In the genomic region with DNA sequence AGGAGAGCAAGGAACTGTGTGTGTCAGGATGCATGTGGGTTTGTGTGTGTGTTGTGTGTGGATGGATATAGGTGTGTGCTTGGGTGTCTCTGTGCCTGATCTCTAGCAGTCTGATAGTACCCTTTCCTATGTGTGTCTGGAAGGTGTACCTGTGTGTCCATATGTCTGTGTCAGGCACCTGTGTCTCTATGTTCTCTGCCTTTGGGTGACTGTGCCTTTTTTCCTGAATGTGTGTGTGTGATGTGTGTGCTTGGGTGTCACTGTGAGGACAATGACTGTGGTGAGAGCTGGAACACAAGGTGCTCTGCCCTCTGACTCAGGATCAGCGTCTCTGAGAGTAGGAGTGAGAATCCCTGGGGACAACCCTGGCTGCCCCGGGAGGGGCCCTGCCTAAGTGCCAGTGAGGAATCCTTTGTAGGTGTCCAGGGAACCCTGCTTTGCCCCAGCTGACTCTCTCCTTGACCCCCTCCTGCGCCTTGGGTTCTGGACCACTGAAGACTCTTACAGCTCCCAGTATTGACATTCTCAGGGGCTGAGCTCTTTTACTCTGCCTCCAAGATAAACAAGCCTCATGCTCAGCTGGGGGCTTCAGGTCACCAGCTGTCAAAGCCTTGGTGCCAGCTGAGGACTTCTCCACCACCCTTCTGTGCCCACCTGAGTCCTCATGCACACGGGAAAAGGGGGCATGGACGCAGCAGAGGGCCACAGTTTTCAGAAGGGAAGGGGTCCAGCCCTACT, we compare ENCODE assay signal across 10 cellular contexts. TPM values are rescaled to one million over a fixed set of nuclear protein-coding genes. Genes with fewer than 3 reads are reported as not detected.
DNase-seq lines count a peak whose midpoint lies in the region; TF ChIP-seq lines count a peak whose summit lies in the region.
"Had no signal": no experiment of that assay in that cellular context is flagged by ENCODE, and none has a peak within 500 bp of the region (broad histone marks: within the 10 kb centered on the region; RNA-seq: fewer than 3 reads in every experiment).

No MANE protein-coding gene starts in this region.

- TF ChIP-seq POLR2A in NB4 (IDR thresholded peaks at IDR 0.05; ENCODE audit: extremely low read depth, insufficient read length) (no peak), esophagus muscularis mucosa (IDR thresholded peaks at IDR 0.05; ENCODE audit: low read depth) (no peak)

- H3K27ac ChIP-seq in epithelial cell of prostate (peak overlapping the region; percentile 40), esophagus muscularis mucosa (replicated peaks in 1 of 4) (no peak overlapping the region)
- H3K27ac ChIP-seq: right atrium auricular region had no signal

- H3K4me1 ChIP-seq in esophagus muscularis mucosa, result peaks cover 43 to 49% (median 48%) of the 10 kb centered on the region in 4 donors

- H3K9me3 ChIP-seq in esophagus muscularis mucosa, result no peaks in the 10 kb centered on the region
- H3K9me3 ChIP-seq: right atrium auricular region had no signal

- DNase-seq in DMS153 (lab: John Stamatoyannopoulos, UW) (peak; percentile 41), DMS153 treated with DMSO at 0.1 percent for 48 hours (lab: John Stamatoyannopoulos, UW; ENCODE audit: unreplicated experiment) (no peak), NB4 (ENCODE audit: low read depth) (peak; percentile 34), epithelial cell of prostate (ENCODE audit: low read depth, low spot score) (no peak), retina (peak; percentile 25), occipital lobe (lab: John Stamatoyannopoulos, UW) (no peak), esophagus muscularis mucosa (ENCODE audit: extremely low spot score) (no peak), NCI-H2227 treated with DMSO at 0.1 percent for 48 hours (lab: John Stamatoyannopoulos, UW) (no peak)

- H3K4me3 ChIP-seq in NB4 (ENCODE audit: low read depth, low read length) (no peak overlapping the region), esophagus muscularis mucosa (peak overlapping the region in 2 of 4 donors; percentile 52 to 55)

- H3K36me3 ChIP-seq in esophagus muscularis mucosa, result no peaks in the 10 kb centered on the region
- H3K36me3 ChIP-seq: right atrium auricular region had no signal

- peaks cover 16 to 41% (median 39%) of the 10 kb centered on the region in 4 donors for H3K27me3 ChIP-seq in esophagus muscularis mucosa

- 74% methylated on average over 4 of the region's 5 CpGs for WGBS in esophagus muscularis mucosa

- TF ChIP-seq CTCF in NB4 (IDR thresholded peaks at IDR 0.05; ENCODE audit: low read depth, low read length), result no peak
- TF ChIP-seq CTCF in esophagus muscularis mucosa (IDR thresholded peaks at IDR 0.05), result no peak

- intact Hi-C loops in esophagus muscularis mucosa (cut with DNase I), result no loop called here

- no peak for TF ChIP-seq EP300 in esophagus muscularis mucosa (IDR thresholded peaks at IDR 0.05)

RNA-seq across cellular contexts. Expression of gene EFNA3, which starts 0.7 kb away (rescaled TPM):
- 7.6 TPM for total RNA-seq in occipital lobe
- 1 to 10 TPM in 2 of 4 donors, under 1 TPM in 1, not detected in 1; 0.91 to 1.7 (median 1.7) TPM for total RNA-seq in esophagus muscularis mucosa

RNA-seq across cellular contexts. Expression of gene EFNA4, which starts 14.4 kb away (rescaled TPM):
- total RNA-seq in occipital lobe (0.62 TPM), esophagus muscularis mucosa (1 to 10 TPM in 3 of 4 donors, under 1 TPM in 1; 0.83 to 4.5 (median 3.2) TPM)

RNA-seq across cellular contexts. Expression of gene ADAM15, which starts 26.8 kb away (rescaled TPM):
- total RNA-seq in occipital lobe, result 13.3 TPM
- total RNA-seq in esophagus muscularis mucosa, result 100 to 1,000 TPM in 2 of 4 donors, 10 to 100 TPM in 2; 61.5 to 142 (median 115) TPM

RNA-seq across cellular contexts. Expression of gene DCST1, which starts 44.3 kb away (rescaled TPM):
- total RNA-seq in occipital lobe (not detected), esophagus muscularis mucosa (under 1 TPM in 1 of 4 donors, not detected in 3; 0.42 TPM)
- total RNA-seq: glomerular endothelial cell, right atrium auricular region had no signal

RNA-seq across cellular contexts. Expression of gene DCST2, which starts 44.3 kb away (rescaled TPM):
- total RNA-seq in occipital lobe (0.16 TPM), esophagus muscularis mucosa (under 1 TPM in 2 of 4 donors, not detected in 2; 0.11 to 0.19 TPM)
- total RNA-seq: right atrium auricular region had no signal

Comparison
In these comparisons a context has a peak if more than half of its experiments do, and no peak if none do; other contexts are left out.
1. DNase-seq: peak in DMS153 (single experiment), NB4 (single experiment) and retina (single experiment); none in DMS153 treated with DMSO at 0.1 percent for 48 hours (single experiment), epithelial cell of prostate (single experiment), occipital lobe (single experiment), esophagus muscularis mucosa (single experiment) and NCI-H2227 treated with DMSO at 0.1 percent for 48 hours (single experiment).